In the genomic region with DNA sequence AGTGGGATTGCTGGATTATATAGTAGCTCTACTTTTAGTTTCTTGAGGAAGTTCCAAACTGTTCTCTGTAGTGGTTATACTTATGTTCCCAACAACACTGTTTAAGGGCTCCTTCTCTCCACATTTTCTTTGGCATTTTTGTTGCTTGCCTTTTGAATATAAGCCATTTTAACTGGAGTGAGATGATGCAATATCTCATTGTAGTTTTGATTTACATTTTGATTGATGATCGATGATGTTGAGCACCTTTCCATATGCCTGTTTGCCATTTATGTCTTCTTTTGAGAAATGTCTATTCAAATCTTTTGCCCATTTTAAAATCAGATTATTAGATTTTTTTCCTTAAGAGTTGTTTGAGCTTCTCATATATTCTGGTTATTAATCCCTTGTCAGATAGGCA, we compare ENCODE assay signal across 26 cellular contexts.
"Had no signal": no experiment of that assay in that cellular context is flagged by ENCODE, and none has a peak within 500 bp of the region (broad histone marks: within the 10 kb centered on the region; RNA-seq: fewer than 3 reads in every experiment).

No MANE protein-coding gene starts in this region.

- FAIRE-seq: endometrium, endothelial cell of umbilical vein, frontal cortex had no signal

- ATAC-seq: effector memory CD8-positive, alpha-beta T cell; esophagus mucosa; foreskin keratinocyte; gastrocnemius medialis; gastroesophageal sphincter; heart left ventricle; heart right ventricle had no signal

- H3K27me3 ChIP-seq: colonic mucosa, dorsolateral prefrontal cortex, esophagus muscularis mucosa, esophagus squamous epithelium, foreskin keratinocyte, gastrocnemius medialis, gastroesophageal sphincter, heart left ventricle, heart right ventricle had no signal

- H3K9me3 ChIP-seq: colonic mucosa, esophagus squamous epithelium, gastrocnemius medialis, gastroesophageal sphincter had no signal

- DNase-seq: colonic mucosa; cortex of kidney; dermis blood vessel endothelial cell; dorsolateral prefrontal cortex; effector CD4-positive, alpha-beta T cell; effector CD8-positive, alpha-beta T cell; effector memory CD4-positive, alpha-beta T cell; effector memory CD8-positive, alpha-beta T cell; endodermal cell; erythroblast; esophagus squamous epithelium; foreskin keratinocyte; foreskin melanocyte; gastrocnemius medialis; glutamatergic neuron; head of caudate nucleus; heart left ventricle; heart right ventricle had no signal

- H3K36me3 ChIP-seq: colonic mucosa, esophagus muscularis mucosa, esophagus squamous epithelium, gastrocnemius medialis, gastroesophageal sphincter, heart left ventricle, heart right ventricle had no signal

- H3K4me1 ChIP-seq: colonic mucosa, esophagus squamous epithelium, foreskin keratinocyte, gastrocnemius medialis, gastroesophageal sphincter had no signal

- H3K27ac ChIP-seq: colonic mucosa, coronary artery, dorsolateral prefrontal cortex, epithelial cell of prostate, esophagus muscularis mucosa, esophagus squamous epithelium, foreskin keratinocyte, gastrocnemius medialis, gastroesophageal sphincter, heart left ventricle, heart right ventricle had no signal

- H3K4me3 ChIP-seq: colonic mucosa, coronary artery, dorsolateral prefrontal cortex, esophagus muscularis mucosa, esophagus squamous epithelium, gastrocnemius medialis, gastroesophageal sphincter, heart left ventricle, heart right ventricle had no signal
